Comparison of ENCODE assay signal across 18 cellular contexts in genomic region chr19:33686246-33686645, GRCh38.
DNase-seq lines count a peak whose midpoint lies in the region; ATAC-seq and TF ChIP-seq lines count a peak whose summit lies in the region.
"Had no signal": no experiment of that assay in that cellular context is flagged by ENCODE, and none has a peak within 500 bp of the region (broad histone marks: within the 10 kb centered on the region; RNA-seq: fewer than 3 reads in every experiment).

No MANE protein-coding gene starts in this region.

- no peaks in the 10 kb centered on the region for H3K9me3 ChIP-seq in osteoblast (ENCODE audit: low read depth, low read length)
- H3K9me3 ChIP-seq in gastroesophageal sphincter, result no peaks in the 10 kb centered on the region
- H3K9me3 ChIP-seq: BLaER1, MG63 had no signal

- DNase-seq in CD14-positive monocyte (ENCODE audit: low spot score), result peak; percentile 33
- peak; percentile 7 for DNase-seq in HT-29 (ENCODE audit: low spot score)
- peak in 7 of 10 donors; percentile 17 to 72 (median 26) for DNase-seq in dorsolateral prefrontal cortex
- peak; percentile 59 for DNase-seq in osteoblast (ENCODE audit: insufficient read length, low spot score, missing footprints)
- DNase-seq in T-helper 1 cell, result no peak
- DNase-seq: GOT3, Kasumi-1, MG63, NCI-H1048, NCI-H1436, NCI-H1930, NCI-H446, Right ventricle myocardium superior had no signal

- H3K4me2 ChIP-seq in osteoblast (ENCODE audit: insufficient read depth, low read length), result no peak overlapping the region
- H3K4me2 ChIP-seq: BLaER1 had no signal

- peaks cover 0 to 51% (median 16%) of the 10 kb centered on the region in 45 donors for H3K27me3 ChIP-seq in dorsolateral prefrontal cortex
- peaks cover 3% of the 10 kb centered on the region for H3K27me3 ChIP-seq in osteoblast (ENCODE audit: insufficient read depth, low read length)
- peaks cover 86% of the 10 kb centered on the region for H3K27me3 ChIP-seq in gastroesophageal sphincter

- whole genome bisulfite sequencing in gastroesophageal sphincter (ENCODE audit: low coverage in 1 of 2), 2 donors, result 69 to 80% methylated on average over 2 to 6 of the region's 8 CpGs

- TF ChIP-seq POLR2A in gastroesophageal sphincter (IDR thresholded peaks at IDR 0.05), result no peak

- intact Hi-C loops in CD14-positive monocyte (cut with micrococcal nuclease), result no loop called here
- intact Hi-C loops in dorsolateral prefrontal cortex (cut with DNase I), result no loop called here

- H3K27me3 Mint-ChIP-seq in CD14-positive monocyte (ENCODE audit: low read depth in 3 of 3), result peaks cover 24 to 36% (median 27%) of the 10 kb centered on the region in 3 donors

- TF ChIP-seq CTCF in CD14-positive monocyte (IDR thresholded peaks at IDR 0.05) (no peak), dorsolateral prefrontal cortex (IDR thresholded peaks at IDR 0.05 in 54 of 56, conservative IDR thresholded peaks at IDR 0.05 in 2 of 56; ENCODE audit: low read depth in 1 of 56, partially characterized antibody in 56 of 56) (no peak), osteoblast (IDR thresholded peaks at IDR 0.05; ENCODE audit: extremely low read depth, low read depth, low read length) (no peak), gastroesophageal sphincter (IDR thresholded peaks at IDR 0.05) (no peak)

- H3K4me1 ChIP-seq in osteoblast (ENCODE audit: insufficient read depth, low read length) (no peaks in the 10 kb centered on the region), gastroesophageal sphincter (peaks cover 0 to 6% (median 0%) of the 10 kb centered on the region in 3 donors)
- H3K4me1 ChIP-seq: BLaER1 had no signal

- H3K4me3 ChIP-seq in dorsolateral prefrontal cortex (peak overlapping the region in 3 of 59 donors; percentile 16 to 19 (median 18)), osteoblast (ENCODE audit: insufficient read depth, low read length) (no peak overlapping the region), gastroesophageal sphincter (no peak overlapping the region)
- H3K4me3 ChIP-seq: BLaER1, MG63, SK-N-MC had no signal

- H3K4me1 Mint-ChIP-seq in CD14-positive monocyte, result no peaks in the 10 kb centered on the region
- H3K4me1 Mint-ChIP-seq: CD8-positive, alpha-beta memory T cell had no signal

- H3K79me2 ChIP-seq in osteoblast (ENCODE audit: insufficient read depth, low read length), result no peaks in the 10 kb centered on the region

- no peak for TF ChIP-seq EP300 in gastroesophageal sphincter (IDR thresholded peaks at IDR 0.05)

- no peaks in the 10 kb centered on the region for H4K20me1 ChIP-seq in osteoblast (ENCODE audit: insufficient read depth, low read length)

- H3K36me3 ChIP-seq in osteoblast (ENCODE audit: insufficient read depth, low read length) (no peaks in the 10 kb centered on the region), gastroesophageal sphincter (no peaks in the 10 kb centered on the region)
- H3K36me3 ChIP-seq: BLaER1, MG63 had no signal

- peaks cover 0 to 4% (median 2%) of the 10 kb centered on the region in 7 donors for H3K9me3 Mint-ChIP-seq in CD14-positive monocyte
- H3K9me3 Mint-ChIP-seq: CD8-positive, alpha-beta memory T cell had no signal

- no peaks in the 10 kb centered on the region for H3K36me3 Mint-ChIP-seq in CD14-positive monocyte
- H3K36me3 Mint-ChIP-seq: CD8-positive, alpha-beta memory T cell had no signal

- ATAC-seq in gastroesophageal sphincter, result no peak
- ATAC-seq in GM18873 (IDR thresholded peaks at IDR 0.05; ENCODE audit: low FRiP score, unreplicated experiment), result no peak

- no peak overlapping the region for H3K4me3 Mint-ChIP-seq in CD14-positive monocyte
- H3K4me3 Mint-ChIP-seq: CD8-positive, alpha-beta memory T cell had no signal

- H3K27ac ChIP-seq in dorsolateral prefrontal cortex (no peak overlapping the region), osteoblast (ENCODE audit: low read depth, low read length) (no peak overlapping the region), gastroesophageal sphincter (no peak overlapping the region)
- H3K27ac ChIP-seq: BLaER1, SK-N-MC had no signal

- H2AFZ ChIP-seq in osteoblast (ENCODE audit: low read length), result no peak overlapping the region

- no peak overlapping the region for H3K27ac Mint-ChIP-seq in CD14-positive monocyte
- H3K27ac Mint-ChIP-seq: CD8-positive, alpha-beta memory T cell had no signal

Comparison
In these comparisons a context has a peak if more than half of its experiments do, and no peak if none do; other contexts are left out.
1. DNase-seq: peak in CD14-positive monocyte (single experiment), HT-29 (single experiment), dorsolateral prefrontal cortex (7 of 10) and osteoblast (single experiment); none in T-helper 1 cell (0 of 5).